ENCODE assay signal across 26 cellular contexts in the genomic region with DNA sequence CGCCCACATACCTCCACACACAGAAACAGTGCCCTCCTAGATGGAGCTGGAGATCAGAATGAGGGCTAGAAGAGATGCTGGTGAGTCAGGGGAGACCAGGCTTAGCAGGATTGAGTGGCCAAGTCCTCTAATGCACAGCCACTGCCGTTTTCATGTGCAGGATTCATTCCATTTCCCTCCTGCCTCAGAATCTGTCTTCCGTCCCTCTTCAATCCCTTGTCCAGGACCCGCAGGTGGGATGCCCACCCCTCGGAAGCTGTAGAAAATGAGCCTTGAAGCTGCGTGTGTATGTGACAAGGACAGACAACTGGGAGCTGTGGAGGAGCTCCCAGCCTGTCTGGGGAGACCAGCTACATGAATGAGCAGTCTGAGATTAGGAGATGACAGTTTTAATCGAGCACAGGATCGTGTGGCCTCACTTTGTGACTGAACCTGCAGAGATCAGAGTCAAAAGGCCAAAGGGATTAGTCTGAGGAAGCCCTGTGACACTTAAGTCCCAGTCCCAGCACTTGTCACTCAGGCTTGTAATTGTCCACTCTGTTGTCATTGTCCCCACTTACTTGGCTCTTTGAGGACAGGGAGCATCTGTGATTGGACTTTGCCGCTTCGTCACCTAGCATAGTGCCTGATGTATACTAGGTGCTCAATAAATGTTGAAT. TPM values are rescaled to one million over a fixed set of nuclear protein-coding genes. Genes with fewer than 3 reads are reported as not detected.
"Had no signal": no experiment of that assay in that cellular context is flagged by ENCODE, and none has a peak within 500 bp of the region (broad histone marks: within the 10 kb centered on the region; RNA-seq: fewer than 3 reads in every experiment).

No MANE protein-coding gene starts in this region.

- H3K27ac Mint-ChIP-seq: activated CD4-positive, alpha-beta memory T cell treated with anti-CD3 and anti-CD28 coated beads, Interleukin-2, amount 10 ng/mL, durations not matched to agents 7 days and 5 days; activated CD4-positive, alpha-beta T cell treated with anti-CD3 and anti-CD28 coated beads for 36 hours; activated naive CD4-positive, alpha-beta T cell treated with anti-CD3 and anti-CD28 coated beads, Interleukin-2, amount 10 ng/mL, durations not matched to agents 7 days and 5 days; activated naive CD8-positive, alpha-beta T cell treated with anti-CD3 and anti-CD28 coated beads for 36 hours; activated T-helper 17 cell treated with anti-CD3 and anti-CD28 coated beads, Interleukin-2, amount 50 U/mL, for 72 hours; T-cell had no signal

- H3K36me3 Mint-ChIP-seq: activated naive CD8-positive, alpha-beta T cell treated with anti-CD3 and anti-CD28 coated beads for 36 hours had no signal

- H3K4me3 ChIP-seq: MG63 had no signal

- H3K9me3 ChIP-seq: MG63 had no signal

- H3K9me3 Mint-ChIP-seq: activated CD4-positive, alpha-beta memory T cell treated with anti-CD3 and anti-CD28 coated beads, Interleukin-2, amount 10 ng/mL, durations not matched to agents 7 days and 5 days; activated naive CD4-positive, alpha-beta T cell treated with anti-CD3 and anti-CD28 coated beads, Interleukin-2, amount 10 ng/mL, durations not matched to agents 7 days and 5 days; activated naive CD8-positive, alpha-beta T cell treated with anti-CD3 and anti-CD28 coated beads for 36 hours; activated T-helper 17 cell treated with anti-CD3 and anti-CD28 coated beads, Interleukin-2, amount 50 U/mL, for 72 hours; T-cell had no signal

- H3K4me3 Mint-ChIP-seq: activated CD4-positive, alpha-beta memory T cell treated with anti-CD3 and anti-CD28 coated beads, Interleukin-2, amount 10 ng/mL, durations not matched to agents 7 days and 5 days; activated CD4-positive, alpha-beta T cell treated with anti-CD3 and anti-CD28 coated beads for 36 hours; activated naive CD4-positive, alpha-beta T cell treated with anti-CD3 and anti-CD28 coated beads, Interleukin-2, amount 10 ng/mL, durations not matched to agents 7 days and 5 days; activated naive CD8-positive, alpha-beta T cell treated with anti-CD3 and anti-CD28 coated beads for 36 hours; T-cell had no signal

- H3K36me3 ChIP-seq: MG63 had no signal

- ATAC-seq: activated CD4-positive, alpha-beta T cell treated with anti-CD3 and anti-CD28 coated beads for 36 hours; activated T-helper 17 cell treated with anti-CD3 and anti-CD28 coated beads, Interleukin-2, amount 50 U/mL, for 72 hours; PC-3; T-cell had no signal

- DNase-seq: activated CD4-positive, alpha-beta memory T cell treated with anti-CD3 and anti-CD28 coated beads, Interleukin-2, amount 10 ng/mL, durations not matched to agents 7 days and 5 days; activated CD4-positive, alpha-beta T cell treated with anti-CD3 and anti-CD28 coated beads for 36 hours; activated CD4-positive, alpha-beta T cell treated with anti-CD3 and anti-CD28 coated beads, Interleukin-2, amount 50 U/mL, for 1 hour; activated gamma-delta T cell treated with Interleukin-2 at 50 U/mL for 16 hours; activated naive CD4-positive, alpha-beta T cell treated with anti-CD3 and anti-CD28 coated beads, Interleukin-2, amount 10 ng/mL, durations not matched to agents 7 days and 5 days; activated naive CD8-positive, alpha-beta T cell treated with anti-CD3 and anti-CD28 coated beads for 36 hours; activated T-cell treated with anti-CD3 and anti-CD28 coated beads for 4 hours; activated T-cell treated with anti-CD3 and anti-CD28 coated beads, Interleukin-2, amount 50 U/mL, for 48 hours; MG63; MV-4-11; NCI-H1092 treated with DMSO at 0.1 percent for 48 hours; NCI-H1417 treated with DMSO at 0.1 percent for 48 hours; NCI-H1694; NCI-H2029; NCI-H2107; NCI-H2171 treated with DMSO at 0.1 percent for 48 hours; NCI-H226; NCI-H526 treated with DMSO at 0.1 percent for 48 hours; PC-3; SHP77 treated with DMSO at 0.1 percent for 48 hours; T-cell; T-helper 2 cell; T1000 had no signal

RNA-seq across cellular contexts. Expression of gene LGR6, which starts 22.0 kb away (rescaled TPM):
- total RNA-seq: SK-MEL-5 had no signal

RNA-seq across cellular contexts. Expression of gene PTPN7, which starts 55.2 kb away (rescaled TPM):
- total RNA-seq: NCI-H460, PC-3, SK-MEL-5 had no signal
